Comparison of ENCODE assay signal across 24 cellular contexts in the genomic region with DNA sequence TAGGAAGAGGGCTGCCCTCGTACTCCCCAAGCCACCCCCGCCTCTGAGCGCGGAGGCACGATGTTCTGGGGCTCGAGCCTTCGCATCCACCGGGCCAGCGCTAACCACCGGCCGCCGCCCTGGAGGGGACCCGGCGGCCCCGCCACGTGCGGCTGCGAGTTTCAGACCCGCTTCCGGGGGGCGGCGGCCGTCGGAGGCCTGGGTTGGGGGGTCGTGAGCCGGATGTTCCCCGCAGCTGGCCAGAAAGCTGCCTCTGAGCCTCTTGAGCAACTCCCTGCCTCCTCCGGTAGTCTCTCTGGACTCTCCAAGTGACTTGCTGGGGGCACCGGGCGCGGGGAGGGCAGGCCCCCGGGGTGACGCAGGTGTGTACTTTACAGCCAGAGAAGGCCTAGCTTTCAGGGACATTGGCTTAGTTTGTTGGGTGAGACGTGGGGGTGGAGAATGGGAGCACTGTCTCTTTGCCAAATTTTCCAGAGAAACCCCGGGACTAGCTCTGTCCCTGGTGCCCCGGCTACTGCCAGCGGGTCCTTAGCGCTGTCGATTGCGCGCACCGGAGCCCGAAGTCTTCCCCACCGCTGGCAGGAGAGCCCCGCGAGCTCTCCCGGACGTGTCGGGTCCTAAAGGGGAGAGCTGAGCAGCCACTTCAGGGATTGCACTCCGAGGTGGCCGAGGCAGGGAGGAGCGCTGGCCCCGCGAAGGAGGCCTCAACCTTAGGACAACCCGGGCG. TPM values are rescaled to one million over a fixed set of nuclear protein-coding genes. Genes with fewer than 3 reads are reported as not detected.
A peak's percentile ranks its signal among the peaks of the same experiment; 100 is the strongest.
DNase-seq lines count a peak whose midpoint lies in the region; ATAC-seq and TF ChIP-seq lines count a peak whose summit lies in the region.
"Had no signal": no experiment of that assay in that cellular context is flagged by ENCODE, and none has a peak within 500 bp of the region (broad histone marks: within the 10 kb centered on the region; RNA-seq: fewer than 3 reads in every experiment).

No MANE protein-coding gene starts in this region.

- H2AK5ac ChIP-seq in neuronal stem cell (ENCODE audit: low read depth, low read length) = peak overlapping the region; percentile 80

- H3K4me3 ChIP-seq in WERI-Rb-1 (ENCODE audit: low read depth, low read length) = peak overlapping the region; percentile 99
- H3K4me3 ChIP-seq in iPS-11a (ENCODE audit: low read depth, low read length) = peak overlapping the region; percentile 36
- H3K4me3 ChIP-seq in neuronal stem cell (ENCODE audit: low read length in 2 of 2) = no peak overlapping the region
- no peak overlapping the region for H3K4me3 ChIP-seq in OCI-LY7 (ENCODE audit: low read depth, low read length, poor library complexity, severe bottlenecking)
- H3K4me3 ChIP-seq: heart right ventricle, vagina had no signal

- H3K27me3 ChIP-seq in WERI-Rb-1 (ENCODE audit: insufficient read depth, low read depth, severe bottlenecking) (no peaks in the 10 kb centered on the region), neuronal stem cell (ENCODE audit: control insufficient read depth in 3 of 3, insufficient read depth in 3 of 3, low read depth in 1 of 3, low read length in 3 of 3) (peaks cover 3 to 89% (median 14%) of the 10 kb centered on the region in 3 experiments)

- H2AFZ ChIP-seq in neuronal stem cell (ENCODE audit: low read length) (peak overlapping the region; percentile 59), OCI-LY7 (ENCODE audit: low read length) (no peak overlapping the region)

- peak overlapping the region; percentile 56 for H2BK120ac ChIP-seq in neuronal stem cell (ENCODE audit: low read depth, low read length)

- no TSS peak for BruUV-seq in OCI-LY7 (replicated peaks; lab: Mats Ljungman, UMichigan)

- no peaks in the 10 kb centered on the region for H3K9me3 ChIP-seq in WERI-Rb-1 (ENCODE audit: severe bottlenecking)
- peaks cover 0 to 6% of the 10 kb centered on the region in 2 donors for H3K9me3 ChIP-seq in neuronal stem cell (replicated peaks in 1 of 2; ENCODE audit: control insufficient read depth in 2 of 2, insufficient read depth in 1 of 2, low read depth in 1 of 2, low read length in 2 of 2)
- H3K9me3 ChIP-seq in OCI-LY7 (ENCODE audit: low read length) = no peaks in the 10 kb centered on the region
- H3K9me3 ChIP-seq: neutrophil, vagina had no signal

- no peak overlapping the region for H3K23ac ChIP-seq in neuronal stem cell (ENCODE audit: low read depth, low read length, poor library complexity)

- no peaks in the 10 kb centered on the region for H3K79me1 ChIP-seq in neuronal stem cell (ENCODE audit: low read depth, low read length)

- peaks cover 0 to 29% of the 10 kb centered on the region in 2 donors for H3K4me1 ChIP-seq in neuronal stem cell (ENCODE audit: control insufficient read depth in 2 of 2, insufficient read depth in 1 of 2, low read depth in 1 of 2, low read length in 2 of 2)
- no peaks in the 10 kb centered on the region for H3K4me1 ChIP-seq in OCI-LY7 (ENCODE audit: insufficient read depth, low read length, poor library complexity, severe bottlenecking)

- DNase-seq in ELF-1 (ENCODE audit: low read depth, low spot score) = peak; percentile 53
- DNase-seq in WERI-Rb-1 = peak; percentile 78
- DNase-seq in neuronal stem cell (ENCODE audit: low spot score) = no peak
- DNase-seq in OCI-LY7 (ENCODE audit: low spot score) = no peak
- DNase-seq: activated CD4-positive, alpha-beta T cell treated with anti-CD3 and anti-CD28 coated beads for 48 hours; activated CD8-positive, alpha-beta memory T cell treated with anti-CD3 and anti-CD28 coated beads, Interleukin-2, amount 50 U/mL, for 48 hours; activated gamma-delta T cell treated with Interleukin-2 at 50 U/mL for 16 hours; amygdala; DMS 273 treated with DMSO at 0.1 percent for 48 hours; heart right ventricle; Karpas-422; NCI-H1048; NCI-H2107; NCI-H510A treated with DMSO at 0.1 percent for 48 hours had no signal

- TF ChIP-seq CTCF in WERI-Rb-1 (IDR thresholded peaks at IDR 0.05; ENCODE audit: low read depth, low read length) = no peak
- TF ChIP-seq CTCF in OCI-LY7 (conservative IDR thresholded peaks at IDR 0.05; ENCODE audit: low read length) = no peak

- H3K27ac ChIP-seq in WERI-Rb-1 = peak overlapping the region; percentile 98
- H3K27ac ChIP-seq in neuronal stem cell (replicated peaks; ENCODE audit: low read length) = no peak overlapping the region
- no peak overlapping the region for H3K27ac ChIP-seq in OCI-LY7 (ENCODE audit: low read depth, low read length, poor library complexity, severe bottlenecking)
- H3K27ac ChIP-seq: heart right ventricle, neutrophil, vagina had no signal

- CTCF ChIA-PET in OCI-LY7 (lab: Charles Lee; ENCODE audit: unreplicated experiment) = no interaction called here

- peak overlapping the region; percentile 87 for H2BK15ac ChIP-seq in neuronal stem cell (ENCODE audit: low read length)

- intact Hi-C loops in OCI-LY7 (cut with micrococcal nuclease; ENCODE audit: unreplicated experiment) = no loop called here

- H3K14ac ChIP-seq in neuronal stem cell (ENCODE audit: low read length) = no peak overlapping the region

- H4K8ac ChIP-seq in neuronal stem cell (ENCODE audit: low read depth, low read length) = no peak overlapping the region

- peak overlapping the region; percentile 69 for H2BK12ac ChIP-seq in neuronal stem cell (ENCODE audit: low read length)

- peak overlapping the region; percentile 63 for H2BK5ac ChIP-seq in neuronal stem cell (ENCODE audit: low read length)

- peak overlapping the region; percentile 61 for H3K9ac ChIP-seq in neuronal stem cell (ENCODE audit: low read depth, low read length, poor library complexity)

- no peaks in the 10 kb centered on the region for H3K9me2 ChIP-seq in OCI-LY7 (ENCODE audit: insufficient read depth, low read length)

- peaks cover 37% of the 10 kb centered on the region for H3K36me3 ChIP-seq in WERI-Rb-1
- H3K36me3 ChIP-seq in neuronal stem cell (replicated peaks in 1 of 2; ENCODE audit: control insufficient read depth in 2 of 2, insufficient read depth in 2 of 2, low read length in 2 of 2) = no peaks in the 10 kb centered on the region
- H3K36me3 ChIP-seq in OCI-LY7 (ENCODE audit: insufficient read depth, low read length) = no peaks in the 10 kb centered on the region
- H3K36me3 ChIP-seq: heart right ventricle, neutrophil, vagina had no signal

- H3K18ac ChIP-seq in neuronal stem cell (ENCODE audit: low read length) = peak overlapping the region; percentile 97

- ATAC-seq in HG02571 (IDR thresholded peaks at IDR 0.05; ENCODE audit: unreplicated experiment) (no peak), GM21447 (IDR thresholded peaks at IDR 0.05; ENCODE audit: unreplicated experiment) (no peak), HG03175 (IDR thresholded peaks at IDR 0.05; ENCODE audit: unreplicated experiment) (no peak)
- ATAC-seq: left lobe of liver had no signal

- H3K79me2 ChIP-seq in OCI-LY7 (ENCODE audit: insufficient read depth, low read depth, low read length) = no peaks in the 10 kb centered on the region

- peak overlapping the region; percentile 64 for H4K91ac ChIP-seq in neuronal stem cell (ENCODE audit: low read depth, low read length, poor library complexity)

- H4K20me1 ChIP-seq in OCI-LY7 (ENCODE audit: insufficient read depth, low read length) = no peaks in the 10 kb centered on the region

- H3K4me2 ChIP-seq in neuronal stem cell (ENCODE audit: insufficient read depth, low read length, poor library complexity, severe bottlenecking) (peak overlapping the region; percentile 65), OCI-LY7 (ENCODE audit: low read length) (no peak overlapping the region)

- no peak overlapping the region for H3K4ac ChIP-seq in neuronal stem cell (ENCODE audit: low read length)

- WGBS in neuronal stem cell (ENCODE audit: extremely low coverage in 2 of 2, insufficient read length in 2 of 2, insufficient replicate concordance in 1 of 2), 2 donors = no CpG with 5 or more reads among the region's 56 CpGs

- POLR2A ChIA-PET in OCI-LY7 (lab: Charles Lee) = no interaction called here

RNA-seq across cellular contexts. Expression of a gene that starts 15.6 kb away (rescaled TPM):
- 271 TPM for polyA plus RNA-seq in neuronal stem cell (2013, experiment 1 of 2)
- polyA plus RNA-seq in neuronal stem cell (2013, experiment 2 of 2) = 277 TPM
- total RNA-seq in OCI-LY7 (2014; rRNA removed; shearing (Covaris generic)) = not detected in 2 replicates
- not detected in 2 replicates for total RNA-seq in OCI-LY7 (2022)
- total RNA-seq: heart right ventricle, left lobe of liver, mononuclear cell, renal cortical epithelial cell, subcutaneous adipose tissue, vagina had no signal
- polyA plus RNA-seq: heart right ventricle had no signal

Comparison
In these comparisons a context has a peak if more than half of its experiments do, and no peak if none do; other contexts are left out.
1. DNase-seq: peak in ELF-1 (single experiment) and WERI-Rb-1 (single experiment); none in neuronal stem cell (single experiment) and OCI-LY7 (single experiment).
2. H3K4me3 ChIP-seq: peak in WERI-Rb-1 (single experiment) and iPS-11a (single experiment); none in neuronal stem cell (0 of 2) and OCI-LY7 (single experiment).